In the genomic region with DNA sequence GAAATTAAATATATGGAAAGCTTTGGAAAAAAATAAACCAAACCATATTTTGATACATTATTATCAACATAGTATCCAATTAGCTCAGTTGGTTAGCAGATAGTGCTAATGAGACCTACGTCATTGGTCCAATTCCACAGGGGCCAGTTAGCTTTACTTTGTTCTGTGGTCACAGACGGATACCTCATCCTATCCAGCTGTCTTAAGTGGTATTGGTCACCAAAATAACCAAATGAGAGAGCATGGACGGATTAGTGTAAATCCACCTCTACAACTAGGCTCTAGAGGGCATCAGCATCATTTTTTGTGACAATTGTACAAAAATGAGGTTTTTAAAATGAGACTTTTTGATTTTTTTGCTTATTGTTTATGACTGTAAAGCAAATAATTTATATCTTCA, we compare ENCODE assay signal across 1 cellular context.
TF ChIP-seq lines count a peak whose summit lies in the region.

No MANE protein-coding gene starts in this region.

TF ChIP-seq in HCT116, 20 proteins besides CTCF, POLR2A, EP300 and RAD21 (continued from another document):
- TF ChIP-seq, protein P1, sequence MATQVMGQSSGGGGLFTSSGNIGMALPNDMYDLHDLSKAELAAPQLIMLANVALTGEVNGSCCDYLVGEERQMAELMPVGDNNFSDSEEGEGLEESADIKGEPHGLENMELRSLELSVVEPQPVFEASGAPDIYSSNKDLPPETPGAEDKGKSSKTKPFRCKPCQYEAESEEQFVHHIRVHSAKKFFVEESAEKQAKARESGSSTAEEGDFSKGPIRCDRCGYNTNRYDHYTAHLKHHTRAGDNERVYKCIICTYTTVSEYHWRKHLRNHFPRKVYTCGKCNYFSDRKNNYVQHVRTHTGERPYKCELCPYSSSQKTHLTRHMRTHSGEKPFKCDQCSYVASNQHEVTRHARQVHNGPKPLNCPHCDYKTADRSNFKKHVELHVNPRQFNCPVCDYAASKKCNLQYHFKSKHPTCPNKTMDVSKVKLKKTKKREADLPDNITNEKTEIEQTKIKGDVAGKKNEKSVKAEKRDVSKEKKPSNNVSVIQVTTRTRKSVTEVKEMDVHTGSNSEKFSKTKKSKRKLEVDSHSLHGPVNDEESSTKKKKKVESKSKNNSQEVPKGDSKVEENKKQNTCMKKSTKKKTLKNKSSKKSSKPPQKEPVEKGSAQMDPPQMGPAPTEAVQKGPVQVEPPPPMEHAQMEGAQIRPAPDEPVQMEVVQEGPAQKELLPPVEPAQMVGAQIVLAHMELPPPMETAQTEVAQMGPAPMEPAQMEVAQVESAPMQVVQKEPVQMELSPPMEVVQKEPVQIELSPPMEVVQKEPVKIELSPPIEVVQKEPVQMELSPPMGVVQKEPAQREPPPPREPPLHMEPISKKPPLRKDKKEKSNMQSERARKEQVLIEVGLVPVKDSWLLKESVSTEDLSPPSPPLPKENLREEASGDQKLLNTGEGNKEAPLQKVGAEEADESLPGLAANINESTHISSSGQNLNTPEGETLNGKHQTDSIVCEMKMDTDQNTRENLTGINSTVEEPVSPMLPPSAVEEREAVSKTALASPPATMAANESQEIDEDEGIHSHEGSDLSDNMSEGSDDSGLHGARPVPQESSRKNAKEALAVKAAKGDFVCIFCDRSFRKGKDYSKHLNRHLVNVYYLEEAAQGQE (IDR thresholded peaks at IDR 0.05; ENCODE audit: low read depth) = no peak
- TF ChIP-seq ZFX (IDR thresholded peaks at IDR 0.05) (no peak), CBX3 (IDR thresholded peaks at IDR 0.05; ENCODE audit: low read depth) (no peak), SRF (IDR thresholded peaks at IDR 0.05; ENCODE audit: low read depth) (no peak), FOSL1 (IDR thresholded peaks at IDR 0.05; ENCODE audit: low read depth) (no peak), EZH2 (IDR thresholded peaks at IDR 0.05) (no peak), JUND (IDR thresholded peaks at IDR 0.05) (no peak)
- TF ChIP-seq, protein P2, sequence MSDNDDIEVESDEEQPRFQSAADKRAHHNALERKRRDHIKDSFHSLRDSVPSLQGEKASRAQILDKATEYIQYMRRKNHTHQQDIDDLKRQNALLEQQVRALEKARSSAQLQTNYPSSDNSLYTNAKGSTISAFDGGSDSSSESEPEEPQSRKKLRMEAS (IDR thresholded peaks at IDR 0.05) = no peak
- TF ChIP-seq, protein P3, sequence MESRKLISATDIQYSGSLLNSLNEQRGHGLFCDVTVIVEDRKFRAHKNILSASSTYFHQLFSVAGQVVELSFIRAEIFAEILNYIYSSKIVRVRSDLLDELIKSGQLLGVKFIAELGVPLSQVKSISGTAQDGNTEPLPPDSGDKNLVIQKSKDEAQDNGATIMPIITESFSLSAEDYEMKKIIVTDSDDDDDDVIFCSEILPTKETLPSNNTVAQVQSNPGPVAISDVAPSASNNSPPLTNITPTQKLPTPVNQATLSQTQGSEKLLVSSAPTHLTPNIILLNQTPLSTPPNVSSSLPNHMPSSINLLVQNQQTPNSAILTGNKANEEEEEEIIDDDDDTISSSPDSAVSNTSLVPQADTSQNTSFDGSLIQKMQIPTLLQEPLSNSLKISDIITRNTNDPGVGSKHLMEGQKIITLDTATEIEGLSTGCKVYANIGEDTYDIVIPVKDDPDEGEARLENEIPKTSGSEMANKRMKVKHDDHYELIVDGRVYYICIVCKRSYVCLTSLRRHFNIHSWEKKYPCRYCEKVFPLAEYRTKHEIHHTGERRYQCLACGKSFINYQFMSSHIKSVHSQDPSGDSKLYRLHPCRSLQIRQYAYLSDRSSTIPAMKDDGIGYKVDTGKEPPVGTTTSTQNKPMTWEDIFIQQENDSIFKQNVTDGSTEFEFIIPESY (IDR thresholded peaks at IDR 0.05; ENCODE audit: extremely low read depth, insufficient replicate concordance, low read length) = no peak
